In the genomic region with DNA sequence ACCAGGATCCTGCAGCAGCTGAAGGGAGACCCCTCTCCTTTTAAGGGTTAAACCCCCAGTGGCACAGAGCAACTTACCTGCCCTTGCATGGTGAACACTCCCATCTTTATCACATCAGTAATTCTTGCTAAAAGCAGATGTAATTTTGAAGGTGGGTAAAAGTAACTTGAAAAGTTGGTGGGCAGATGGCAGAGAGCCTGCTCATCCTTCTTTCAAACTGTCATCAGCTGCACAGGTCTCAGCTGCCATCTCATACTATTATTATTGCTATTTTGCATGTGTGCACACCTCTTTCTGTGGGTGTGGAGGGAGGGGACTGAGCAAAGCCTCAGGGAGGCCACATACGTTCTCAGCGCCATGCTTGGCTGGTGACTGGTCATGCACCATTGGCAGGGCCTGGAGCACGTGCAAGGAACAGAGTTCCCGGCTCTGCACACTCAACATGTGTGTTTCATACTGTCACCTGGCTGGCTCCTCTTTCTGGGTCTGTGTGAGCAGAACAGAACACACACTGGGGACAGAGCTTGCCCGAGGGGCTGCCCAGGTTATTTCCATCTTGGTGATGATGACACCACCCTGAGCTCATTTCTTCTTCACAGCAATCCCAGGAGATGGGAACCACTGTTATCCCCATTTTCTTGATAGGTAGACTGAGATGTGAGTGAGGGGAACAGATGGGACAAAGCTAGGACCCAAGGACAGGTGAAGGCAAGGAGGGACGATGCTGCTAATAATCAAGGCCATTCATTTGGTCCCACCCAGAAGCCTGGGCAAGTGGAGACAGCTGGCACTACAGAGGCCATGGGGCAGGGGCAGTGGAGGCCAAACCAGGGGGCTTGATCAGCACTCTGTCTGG, we compare ENCODE assay signal across 1 cellular context.
TF ChIP-seq lines count a peak whose summit lies in the region.

No MANE protein-coding gene starts in this region.

TF ChIP-seq in GM12878, 131 proteins besides CTCF, POLR2A, EP300 and RAD21 (continued from another document and continues in another):
- TF ChIP-seq, protein P1, sequence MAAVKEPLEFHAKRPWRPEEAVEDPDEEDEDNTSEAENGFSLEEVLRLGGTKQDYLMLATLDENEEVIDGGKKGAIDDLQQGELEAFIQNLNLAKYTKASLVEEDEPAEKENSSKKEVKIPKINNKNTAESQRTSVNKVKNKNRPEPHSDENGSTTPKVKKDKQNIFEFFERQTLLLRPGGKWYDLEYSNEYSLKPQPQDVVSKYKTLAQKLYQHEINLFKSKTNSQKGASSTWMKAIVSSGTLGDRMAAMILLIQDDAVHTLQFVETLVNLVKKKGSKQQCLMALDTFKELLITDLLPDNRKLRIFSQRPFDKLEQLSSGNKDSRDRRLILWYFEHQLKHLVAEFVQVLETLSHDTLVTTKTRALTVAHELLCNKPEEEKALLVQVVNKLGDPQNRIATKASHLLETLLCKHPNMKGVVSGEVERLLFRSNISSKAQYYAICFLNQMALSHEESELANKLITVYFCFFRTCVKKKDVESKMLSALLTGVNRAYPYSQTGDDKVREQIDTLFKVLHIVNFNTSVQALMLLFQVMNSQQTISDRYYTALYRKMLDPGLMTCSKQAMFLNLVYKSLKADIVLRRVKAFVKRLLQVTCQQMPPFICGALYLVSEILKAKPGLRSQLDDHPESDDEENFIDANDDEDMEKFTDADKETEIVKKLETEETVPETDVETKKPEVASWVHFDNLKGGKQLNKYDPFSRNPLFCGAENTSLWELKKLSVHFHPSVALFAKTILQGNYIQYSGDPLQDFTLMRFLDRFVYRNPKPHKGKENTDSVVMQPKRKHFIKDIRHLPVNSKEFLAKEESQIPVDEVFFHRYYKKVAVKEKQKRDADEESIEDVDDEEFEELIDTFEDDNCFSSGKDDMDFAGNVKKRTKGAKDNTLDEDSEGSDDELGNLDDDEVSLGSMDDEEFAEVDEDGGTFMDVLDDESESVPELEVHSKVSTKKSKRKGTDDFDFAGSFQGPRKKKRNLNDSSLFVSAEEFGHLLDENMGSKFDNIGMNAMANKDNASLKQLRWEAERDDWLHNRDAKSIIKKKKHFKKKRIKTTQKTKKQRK (IDR thresholded peaks at IDR 0.05; ENCODE audit: low read depth, low read length) = no peak
- TF ChIP-seq SIX5 (IDR thresholded peaks at IDR 0.05; ENCODE audit: low read depth, low read length, severe bottlenecking) = no peak
- no peak for TF ChIP-seq NR2C1 (IDR thresholded peaks at IDR 0.05)
- TF ChIP-seq, protein P2, sequence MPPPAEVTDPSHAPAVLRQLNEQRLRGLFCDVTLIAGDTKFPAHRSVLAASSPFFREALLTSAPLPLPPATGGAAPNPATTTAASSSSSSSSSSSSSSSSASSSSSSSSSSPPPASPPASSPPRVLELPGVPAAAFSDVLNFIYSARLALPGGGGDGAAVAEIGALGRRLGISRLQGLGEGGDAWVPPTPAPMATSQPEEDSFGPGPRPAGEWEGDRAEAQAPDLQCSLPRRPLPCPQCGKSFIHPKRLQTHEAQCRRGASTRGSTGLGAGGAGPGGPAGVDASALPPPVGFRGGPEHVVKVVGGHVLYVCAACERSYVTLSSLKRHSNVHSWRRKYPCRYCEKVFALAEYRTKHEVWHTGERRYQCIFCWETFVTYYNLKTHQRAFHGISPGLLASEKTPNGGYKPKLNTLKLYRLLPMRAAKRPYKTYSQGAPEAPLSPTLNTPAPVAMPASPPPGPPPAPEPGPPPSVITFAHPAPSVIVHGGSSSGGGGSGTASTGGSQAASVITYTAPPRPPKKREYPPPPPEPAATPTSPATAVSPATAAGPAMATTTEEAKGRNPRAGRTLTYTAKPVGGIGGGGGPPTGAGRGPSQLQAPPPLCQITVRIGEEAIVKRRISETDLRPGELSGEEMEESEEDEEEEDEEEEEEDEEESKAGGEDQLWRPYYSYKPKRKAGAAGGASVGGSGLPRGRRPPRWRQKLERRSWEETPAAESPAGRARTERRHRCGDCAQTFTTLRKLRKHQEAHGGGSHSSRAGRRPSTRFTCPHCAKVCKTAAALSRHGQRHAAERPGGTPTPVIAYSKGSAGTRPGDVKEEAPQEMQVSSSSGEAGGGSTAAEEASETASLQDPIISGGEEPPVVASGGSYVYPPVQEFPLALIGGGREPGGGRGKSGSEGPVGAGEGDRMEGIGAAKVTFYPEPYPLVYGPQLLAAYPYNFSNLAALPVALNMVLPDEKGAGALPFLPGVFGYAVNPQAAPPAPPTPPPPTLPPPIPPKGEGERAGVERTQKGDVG (CRISPR knock-in tag; IDR thresholded peaks at IDR 0.05) = no peak
- peak; percentile 90 for TF ChIP-seq TBL1XR1 (IDR thresholded peaks at IDR 0.05; ENCODE audit: low read depth, low read length)
- TF ChIP-seq, protein P3, sequence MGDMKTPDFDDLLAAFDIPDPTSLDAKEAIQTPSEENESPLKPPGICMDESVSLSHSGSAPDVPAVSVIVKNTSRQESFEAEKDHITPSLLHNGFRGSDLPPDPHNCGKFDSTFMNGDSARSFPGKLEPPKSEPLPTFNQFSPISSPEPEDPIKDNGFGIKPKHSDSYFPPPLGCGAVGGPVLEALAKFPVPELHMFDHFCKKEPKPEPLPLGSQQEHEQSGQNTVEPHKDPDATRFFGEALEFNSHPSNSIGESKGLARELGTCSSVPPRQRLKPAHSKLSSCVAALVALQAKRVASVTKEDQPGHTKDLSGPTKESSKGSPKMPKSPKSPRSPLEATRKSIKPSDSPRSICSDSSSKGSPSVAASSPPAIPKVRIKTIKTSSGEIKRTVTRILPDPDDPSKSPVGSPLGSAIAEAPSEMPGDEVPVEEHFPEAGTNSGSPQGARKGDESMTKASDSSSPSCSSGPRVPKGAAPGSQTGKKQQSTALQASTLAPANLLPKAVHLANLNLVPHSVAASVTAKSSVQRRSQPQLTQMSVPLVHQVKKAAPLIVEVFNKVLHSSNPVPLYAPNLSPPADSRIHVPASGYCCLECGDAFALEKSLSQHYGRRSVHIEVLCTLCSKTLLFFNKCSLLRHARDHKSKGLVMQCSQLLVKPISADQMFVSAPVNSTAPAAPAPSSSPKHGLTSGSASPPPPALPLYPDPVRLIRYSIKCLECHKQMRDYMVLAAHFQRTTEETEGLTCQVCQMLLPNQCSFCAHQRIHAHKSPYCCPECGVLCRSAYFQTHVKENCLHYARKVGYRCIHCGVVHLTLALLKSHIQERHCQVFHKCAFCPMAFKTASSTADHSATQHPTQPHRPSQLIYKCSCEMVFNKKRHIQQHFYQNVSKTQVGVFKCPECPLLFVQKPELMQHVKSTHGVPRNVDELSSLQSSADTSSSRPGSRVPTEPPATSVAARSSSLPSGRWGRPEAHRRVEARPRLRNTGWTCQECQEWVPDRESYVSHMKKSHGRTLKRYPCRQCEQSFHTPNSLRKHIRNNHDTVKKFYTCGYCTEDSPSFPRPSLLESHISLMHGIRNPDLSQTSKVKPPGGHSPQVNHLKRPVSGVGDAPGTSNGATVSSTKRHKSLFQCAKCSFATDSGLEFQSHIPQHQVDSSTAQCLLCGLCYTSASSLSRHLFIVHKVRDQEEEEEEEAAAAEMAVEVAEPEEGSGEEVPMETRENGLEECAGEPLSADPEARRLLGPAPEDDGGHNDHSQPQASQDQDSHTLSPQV (IDR thresholded peaks at IDR 0.05) = peak; percentile 93
- TF ChIP-seq, protein P4, sequence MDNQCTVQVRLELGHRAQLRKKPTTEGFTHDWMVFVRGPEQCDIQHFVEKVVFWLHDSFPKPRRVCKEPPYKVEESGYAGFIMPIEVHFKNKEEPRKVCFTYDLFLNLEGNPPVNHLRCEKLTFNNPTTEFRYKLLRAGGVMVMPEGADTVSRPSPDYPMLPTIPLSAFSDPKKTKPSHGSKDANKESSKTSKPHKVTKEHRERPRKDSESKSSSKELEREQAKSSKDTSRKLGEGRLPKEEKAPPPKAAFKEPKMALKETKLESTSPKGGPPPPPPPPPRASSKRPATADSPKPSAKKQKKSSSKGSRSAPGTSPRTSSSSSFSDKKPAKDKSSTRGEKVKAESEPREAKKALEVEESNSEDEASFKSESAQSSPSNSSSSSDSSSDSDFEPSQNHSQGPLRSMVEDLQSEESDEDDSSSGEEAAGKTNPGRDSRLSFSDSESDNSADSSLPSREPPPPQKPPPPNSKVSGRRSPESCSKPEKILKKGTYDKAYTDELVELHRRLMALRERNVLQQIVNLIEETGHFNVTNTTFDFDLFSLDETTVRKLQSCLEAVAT (IDR thresholded peaks at IDR 0.05) = no peak
- TF ChIP-seq SIN3A (IDR thresholded peaks at IDR 0.05; ENCODE audit: low read depth, low read length) = no peak; the same call in 1 of the 2 replicates
- no peak for TF ChIP-seq POLR2AphosphoS2 (IDR thresholded peaks at IDR 0.05; ENCODE audit: low read depth, low read length)
- no peak; the same call in 1 of the 2 replicates for TF ChIP-seq FOXK2 (IDR thresholded peaks at IDR 0.05)
- TF ChIP-seq SPI1 (IDR thresholded peaks at IDR 0.05; ENCODE audit: borderline replicate concordance, insufficient read depth, low read depth, low read length) = 0 out of 2 replicates have a peak, but pooled peaks have one; percentile 1
- TF ChIP-seq BMI1 (IDR thresholded peaks at IDR 0.05; ENCODE audit: borderline replicate concordance) = no peak
- TF ChIP-seq, protein P5, sequence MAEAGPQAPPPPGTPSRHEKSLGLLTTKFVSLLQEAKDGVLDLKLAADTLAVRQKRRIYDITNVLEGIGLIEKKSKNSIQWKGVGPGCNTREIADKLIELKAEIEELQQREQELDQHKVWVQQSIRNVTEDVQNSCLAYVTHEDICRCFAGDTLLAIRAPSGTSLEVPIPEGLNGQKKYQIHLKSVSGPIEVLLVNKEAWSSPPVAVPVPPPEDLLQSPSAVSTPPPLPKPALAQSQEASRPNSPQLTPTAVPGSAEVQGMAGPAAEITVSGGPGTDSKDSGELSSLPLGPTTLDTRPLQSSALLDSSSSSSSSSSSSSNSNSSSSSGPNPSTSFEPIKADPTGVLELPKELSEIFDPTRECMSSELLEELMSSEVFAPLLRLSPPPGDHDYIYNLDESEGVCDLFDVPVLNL (IDR thresholded peaks at IDR 0.05; ENCODE audit: low read depth, low read length) = no peak
- peak; percentile 100 for TF ChIP-seq PAX5 (IDR thresholded peaks at IDR 0.05; ENCODE audit: borderline replicate concordance, low read depth, low read length)
- no peak for TF ChIP-seq SUPT20H (IDR thresholded peaks at IDR 0.05; ENCODE audit: borderline replicate concordance, control insufficient read depth, low read depth, low read length)
- TF ChIP-seq RELA (IDR thresholded peaks at IDR 0.05; ENCODE audit: borderline replicate concordance, partially characterized antibody) = no peak
- peak; percentile 74 for TF ChIP-seq BCL11A (IDR thresholded peaks at IDR 0.05; ENCODE audit: low read depth, low read length)
- TF ChIP-seq NFIC (IDR thresholded peaks at IDR 0.05; ENCODE audit: low read depth, low read length) = peak; percentile 73
- TF ChIP-seq NFXL1 (IDR thresholded peaks at IDR 0.05; ENCODE audit: borderline replicate concordance) = no peak
- peak; percentile 85 to 94 for TF ChIP-seq IKZF2 (IDR thresholded peaks at IDR 0.05)
- TF ChIP-seq, protein P6, sequence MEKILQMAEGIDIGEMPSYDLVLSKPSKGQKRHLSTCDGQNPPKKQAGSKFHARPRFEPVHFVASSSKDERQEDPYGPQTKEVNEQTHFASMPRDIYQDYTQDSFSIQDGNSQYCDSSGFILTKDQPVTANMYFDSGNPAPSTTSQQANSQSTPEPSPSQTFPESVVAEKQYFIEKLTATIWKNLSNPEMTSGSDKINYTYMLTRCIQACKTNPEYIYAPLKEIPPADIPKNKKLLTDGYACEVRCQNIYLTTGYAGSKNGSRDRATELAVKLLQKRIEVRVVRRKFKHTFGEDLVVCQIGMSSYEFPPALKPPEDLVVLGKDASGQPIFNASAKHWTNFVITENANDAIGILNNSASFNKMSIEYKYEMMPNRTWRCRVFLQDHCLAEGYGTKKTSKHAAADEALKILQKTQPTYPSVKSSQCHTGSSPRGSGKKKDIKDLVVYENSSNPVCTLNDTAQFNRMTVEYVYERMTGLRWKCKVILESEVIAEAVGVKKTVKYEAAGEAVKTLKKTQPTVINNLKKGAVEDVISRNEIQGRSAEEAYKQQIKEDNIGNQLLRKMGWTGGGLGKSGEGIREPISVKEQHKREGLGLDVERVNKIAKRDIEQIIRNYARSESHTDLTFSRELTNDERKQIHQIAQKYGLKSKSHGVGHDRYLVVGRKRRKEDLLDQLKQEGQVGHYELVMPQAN (conservative IDR thresholded peaks at IDR 0.05) = peak; percentile 20; the same call in 1 of the 2 replicates
- TF ChIP-seq, protein P7, sequence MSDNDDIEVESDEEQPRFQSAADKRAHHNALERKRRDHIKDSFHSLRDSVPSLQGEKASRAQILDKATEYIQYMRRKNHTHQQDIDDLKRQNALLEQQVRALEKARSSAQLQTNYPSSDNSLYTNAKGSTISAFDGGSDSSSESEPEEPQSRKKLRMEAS (IDR thresholded peaks at IDR 0.05; ENCODE audit: low read depth, low read length) = peak; percentile 96
- TF ChIP-seq, protein P8, sequence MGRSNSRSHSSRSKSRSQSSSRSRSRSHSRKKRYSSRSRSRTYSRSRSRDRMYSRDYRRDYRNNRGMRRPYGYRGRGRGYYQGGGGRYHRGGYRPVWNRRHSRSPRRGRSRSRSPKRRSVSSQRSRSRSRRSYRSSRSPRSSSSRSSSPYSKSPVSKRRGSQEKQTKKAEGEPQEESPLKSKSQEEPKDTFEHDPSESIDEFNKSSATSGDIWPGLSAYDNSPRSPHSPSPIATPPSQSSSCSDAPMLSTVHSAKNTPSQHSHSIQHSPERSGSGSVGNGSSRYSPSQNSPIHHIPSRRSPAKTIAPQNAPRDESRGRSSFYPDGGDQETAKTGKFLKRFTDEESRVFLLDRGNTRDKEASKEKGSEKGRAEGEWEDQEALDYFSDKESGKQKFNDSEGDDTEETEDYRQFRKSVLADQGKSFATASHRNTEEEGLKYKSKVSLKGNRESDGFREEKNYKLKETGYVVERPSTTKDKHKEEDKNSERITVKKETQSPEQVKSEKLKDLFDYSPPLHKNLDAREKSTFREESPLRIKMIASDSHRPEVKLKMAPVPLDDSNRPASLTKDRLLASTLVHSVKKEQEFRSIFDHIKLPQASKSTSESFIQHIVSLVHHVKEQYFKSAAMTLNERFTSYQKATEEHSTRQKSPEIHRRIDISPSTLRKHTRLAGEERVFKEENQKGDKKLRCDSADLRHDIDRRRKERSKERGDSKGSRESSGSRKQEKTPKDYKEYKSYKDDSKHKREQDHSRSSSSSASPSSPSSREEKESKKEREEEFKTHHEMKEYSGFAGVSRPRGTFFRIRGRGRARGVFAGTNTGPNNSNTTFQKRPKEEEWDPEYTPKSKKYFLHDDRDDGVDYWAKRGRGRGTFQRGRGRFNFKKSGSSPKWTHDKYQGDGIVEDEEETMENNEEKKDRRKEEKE (IDR thresholded peaks at IDR 0.05) = no peak
- TF ChIP-seq MYB (IDR thresholded peaks at IDR 0.05; ENCODE audit: borderline replicate concordance, low read depth, low read length) = no peak
- TF ChIP-seq ZSCAN29 (IDR thresholded peaks at IDR 0.05) = no peak
- peak; percentile 70 for TF ChIP-seq MXI1 (IDR thresholded peaks at IDR 0.05; ENCODE audit: low read depth, low read length)
- peak; percentile 26; the same call in 1 of the 2 replicates for TF ChIP-seq SMC3 (IDR thresholded peaks at IDR 0.05; ENCODE audit: borderline replicate concordance, low read length)
- no peak for TF ChIP-seq BRCA1 (IDR thresholded peaks at IDR 0.05; ENCODE audit: low read depth, low read length)
- no peak for TF ChIP-seq HDAC2 (IDR thresholded peaks at IDR 0.05)
- TF ChIP-seq JUNB (IDR thresholded peaks at IDR 0.05) = peak; percentile 20; the same call in 1 of the 2 replicates
- TF ChIP-seq IKZF1 (conservative IDR thresholded peaks at IDR 0.05) = peak; percentile 94
- TF ChIP-seq, protein P9, sequence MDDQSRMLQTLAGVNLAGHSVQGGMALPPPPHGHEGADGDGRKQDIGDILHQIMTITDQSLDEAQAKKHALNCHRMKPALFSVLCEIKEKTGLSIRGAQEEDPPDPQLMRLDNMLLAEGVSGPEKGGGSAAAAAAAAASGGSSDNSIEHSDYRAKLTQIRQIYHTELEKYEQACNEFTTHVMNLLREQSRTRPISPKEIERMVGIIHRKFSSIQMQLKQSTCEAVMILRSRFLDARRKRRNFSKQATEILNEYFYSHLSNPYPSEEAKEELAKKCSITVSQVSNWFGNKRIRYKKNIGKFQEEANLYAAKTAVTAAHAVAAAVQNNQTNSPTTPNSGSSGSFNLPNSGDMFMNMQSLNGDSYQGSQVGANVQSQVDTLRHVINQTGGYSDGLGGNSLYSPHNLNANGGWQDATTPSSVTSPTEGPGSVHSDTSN (IDR thresholded peaks at IDR 0.05; ENCODE audit: insufficient replicate concordance, low read depth, low read length) = no peak
